In genomic region chr18:12571617-12572016, GRCh38 we compare ENCODE assay signal across 28 cellular contexts.
"Had no signal": no experiment of that assay in that cellular context is flagged by ENCODE, and none has a peak within 500 bp of the region (broad histone marks: within the 10 kb centered on the region; RNA-seq: fewer than 3 reads in every experiment).

No MANE protein-coding gene starts in this region.

- H3K4me1 ChIP-seq: lower lobe of right lung, thyroid gland, vagina had no signal

- H3K36me3 ChIP-seq: heart right ventricle, lower lobe of right lung, neutrophil, pancreas, stomach, thyroid gland, vagina had no signal

- DNase-seq: dorsolateral prefrontal cortex; effector CD8-positive, alpha-beta T cell; endodermal cell; foreskin melanocyte; glutamatergic neuron; heart right ventricle; hypothalamus; immature natural killer cell; islet precursor cell; kidney glomerular epithelial cell; left ventricle myocardium superior; lower lobe of right lung; natural killer cell; pancreas; stimulated activated CD4-positive, alpha-beta T cell treated with anti-CD3 and anti-CD28 coated beads, Interleukin-12 subunit alpha, Interleukin-12 subunit beta, amount 100 ng/mL, for 4 hours; stimulated activated CD4-positive, alpha-beta T cell treated with anti-CD3 and anti-CD28 coated beads, Interleukin-1b, Interleukin-23, amount 100 ng/mL, for 48 hours; stimulated activated CD4-positive, alpha-beta T cell treated with anti-CD3 and anti-CD28 coated beads, Interleukin-4, amount 100 ng/mL, for 1 hour; stimulated activated CD8-positive, alpha-beta memory T cell treated with anti-CD3 and anti-CD28 coated beads, Interleukin-4, amount 100 ng/mL, for 48 hours; stimulated activated naive CD4-positive, alpha-beta T cell; stomach; thyroid gland; trophoblast cell had no signal

- ATAC-seq: esophagus mucosa, heart right ventricle, left ventricle myocardium superior, lower lobe of right lung, natural killer cell, pancreas, sciatic nerve had no signal

- H3K27ac ChIP-seq: dorsolateral prefrontal cortex, epithelial cell of prostate, heart right ventricle, lower lobe of right lung, neutrophil, pancreas, stomach, thyroid gland, vagina had no signal

- H3K27me3 ChIP-seq: dorsolateral prefrontal cortex, heart right ventricle, neutrophil, pancreas, stomach, thyroid gland, vagina had no signal

- H3K4me2 ChIP-seq: smooth muscle cell had no signal

- H3K9me3 ChIP-seq: lower lobe of right lung, neutrophil, pancreas, stomach, thyroid gland, vagina had no signal

- H3K4me3 ChIP-seq: dorsolateral prefrontal cortex, heart right ventricle, lower lobe of right lung, pancreas, smooth muscle cell, stomach, thyroid gland, vagina had no signal
